In genomic region chr13:73945871-73946270, GRCh38 we compare ENCODE assay signal across 16 cellular contexts.
DNase-seq lines count a peak whose midpoint lies in the region; ATAC-seq, FAIRE-seq and TF ChIP-seq lines count a peak whose summit lies in the region.
"Had no signal": no experiment of that assay in that cellular context is flagged by ENCODE, and none has a peak within 500 bp of the region (broad histone marks: within the 10 kb centered on the region; RNA-seq: fewer than 3 reads in every experiment).

No MANE protein-coding gene starts in this region.

- POLR2A ChIA-PET in T-cell (lab: Charles Lee) = interaction anchor here in 1 of 2 donors (0.5 kb wide), 1 partner anchor 39 kb away, joined by 3 read pairs; no protein-coding TSS in a partner anchor

- no peak for TF ChIP-seq POLR2A in H54 (IDR thresholded peaks at IDR 0.05; ENCODE audit: low read depth, low read length)

- 0 out of 2 replicates have a peak overlapping the region, but pooled peaks have one; percentile 41 for H3K27ac ChIP-seq in DND-41 (ENCODE audit: low read length)
- peak overlapping the region; percentile 72 for H3K27ac ChIP-seq in neural progenitor cell
- H3K27ac ChIP-seq: hepatocyte, ovary, upper lobe of right lung had no signal

- H3K79me2 ChIP-seq in DND-41 (ENCODE audit: insufficient read depth, low read length) (peaks cover 81% of the 10 kb centered on the region), neural progenitor cell (ENCODE audit: low read depth) (no peaks in the 10 kb centered on the region)

- no peak overlapping the region for H3K4me2 ChIP-seq in DND-41 (ENCODE audit: insufficient read depth, low read length)
- peak overlapping the region; percentile 42 for H3K4me2 ChIP-seq in neural progenitor cell
- H3K4me2 ChIP-seq: hepatocyte had no signal

- H3K27me3 ChIP-seq in DND-41 (ENCODE audit: insufficient read depth, low read length, poor library complexity) (no peaks in the 10 kb centered on the region), neural progenitor cell (no peaks in the 10 kb centered on the region)
- H3K27me3 ChIP-seq: hepatocyte, ovary, upper lobe of right lung had no signal

- intact Hi-C loops in Right ventricle myocardium superior (cut with DNase I) = no loop called here

- H3K36me3 Mint-ChIP-seq in T-cell (peaks cover 29% of the 10 kb centered on the region), neural progenitor cell (peaks cover 16% of the 10 kb centered on the region)

- H3K9me3 Mint-ChIP-seq in T-cell (no peaks in the 10 kb centered on the region), neural progenitor cell (no peaks in the 10 kb centered on the region)

- FAIRE-seq in H54 (lab: Jason Lieb, UNC) = no peak

- TF ChIP-seq CTCF in DND-41 (IDR thresholded peaks at IDR 0.05; ENCODE audit: borderline replicate concordance, extremely low read depth, low read length, poor library complexity, severe bottlenecking) (no peak), neural progenitor cell (IDR thresholded peaks at IDR 0.05) (no peak)

- H3K4me3 Mint-ChIP-seq in T-cell (no peak overlapping the region), neural progenitor cell (no peak overlapping the region)

- no peak for DNase-seq in DND-41
- DNase-seq in T-cell = no peak
- DNase-seq in Right ventricle myocardium superior = peak; percentile 78
- DNase-seq in neural progenitor cell (ENCODE audit: low spot score) = peak; percentile 71
- no peak for DNase-seq in H54 (ENCODE audit: insufficient read length, low spot score)
- no peak for DNase-seq in COLO668 (lab: John Stamatoyannopoulos, UW; ENCODE audit: unreplicated experiment)
- no peak for DNase-seq in glomerular visceral epithelial cell (ENCODE audit: extremely low spot score)
- DNase-seq: activated T-cell treated with anti-CD3 and anti-CD28 coated beads for 4 hours, cerebellar nuclear complex, DMS53, GOT3, NCI-H1092, upper lobe of right lung had no signal

- ATAC-seq in DND-41 (ENCODE audit: insufficient read depth, low read depth) = no peak
- no peak for ATAC-seq in T-cell (replicated peaks in 1 of 4)
- ATAC-seq in Right ventricle myocardium superior (ENCODE audit: poor library complexity) = peak; percentile 86
- no peak for ATAC-seq in HG03045 (IDR thresholded peaks at IDR 0.05; ENCODE audit: unreplicated experiment)
- ATAC-seq: upper lobe of right lung had no signal

- CTCF ChIA-PET in T-cell (lab: Charles Lee) = interaction anchor here (0.6 to 1.3 kb wide), 4 partner anchors 65 to 379 kb away, joined by 4 to 7 read pairs (median 4); no protein-coding TSS in a partner anchor

- H3K9me3 ChIP-seq in DND-41 (ENCODE audit: insufficient read depth, low read length, severe bottlenecking) (no peaks in the 10 kb centered on the region), neural progenitor cell (ENCODE audit: low read depth) (no peaks in the 10 kb centered on the region)
- H3K9me3 ChIP-seq: ovary, upper lobe of right lung had no signal

- no peaks in the 10 kb centered on the region for H3K4me1 ChIP-seq in DND-41 (ENCODE audit: insufficient read depth, low read length)
- H3K4me1 ChIP-seq in neural progenitor cell = peaks cover 21% of the 10 kb centered on the region
- H3K4me1 ChIP-seq: upper lobe of right lung had no signal

- no peaks in the 10 kb centered on the region for H3K27me3 Mint-ChIP-seq in T-cell
- peaks cover 3% of the 10 kb centered on the region for H3K27me3 Mint-ChIP-seq in neural progenitor cell (ENCODE audit: insufficient read depth, low read depth)

- H3K9ac ChIP-seq in DND-41 (ENCODE audit: low read depth, low read length) (no peak overlapping the region), neural progenitor cell (no peak overlapping the region)

- H3K27ac Mint-ChIP-seq in T-cell = peak overlapping the region; percentile 80 to 92
- peak overlapping the region; percentile 74 for H3K27ac Mint-ChIP-seq in neural progenitor cell

- no peak overlapping the region for H3K4me3 ChIP-seq in DND-41 (ENCODE audit: low read depth in 1 of 2, low read length in 2 of 2)
- no peak overlapping the region for H3K4me3 ChIP-seq in neural progenitor cell
- H3K4me3 ChIP-seq: hepatocyte, ovary, upper lobe of right lung had no signal

- H2AFZ ChIP-seq in DND-41 (ENCODE audit: low read depth, low read length) = no peak overlapping the region
- H2AFZ ChIP-seq in neural progenitor cell (replicated peaks) = peak overlapping the region; percentile 19
- H2AFZ ChIP-seq: hepatocyte had no signal

- H4K20me1 ChIP-seq in DND-41 (ENCODE audit: insufficient read depth, low read length) (no peaks in the 10 kb centered on the region; the same call in 1 of the 2 replicates), neural progenitor cell (ENCODE audit: low read depth) (no peaks in the 10 kb centered on the region)

- peaks cover 25% of the 10 kb centered on the region; the same call in 1 of the 2 replicates for H3K36me3 ChIP-seq in DND-41 (ENCODE audit: insufficient read depth, low read length)
- H3K36me3 ChIP-seq in neural progenitor cell = no peaks in the 10 kb centered on the region
- H3K36me3 ChIP-seq: ovary, upper lobe of right lung had no signal

- peaks cover 13% of the 10 kb centered on the region for H3F3A ChIP-seq in neural progenitor cell (ENCODE audit: low read depth)

- H3K4me1 Mint-ChIP-seq in T-cell = peaks cover 86 to 92% (median 86%) of the 10 kb centered on the region in 3 donors
- H3K4me1 Mint-ChIP-seq in neural progenitor cell = peaks cover 29% of the 10 kb centered on the region

Comparison
In these comparisons a context has a peak if more than half of its experiments do, and no peak if none do; other contexts are left out.
1. DNase-seq: peak in Right ventricle myocardium superior (single experiment) and neural progenitor cell (single experiment); none in DND-41 (single experiment), T-cell (0 of 34), H54 (single experiment), COLO668 (single experiment) and glomerular visceral epithelial cell (single experiment).